Comparison of ENCODE assay signal across 22 cellular contexts in the genomic region with DNA sequence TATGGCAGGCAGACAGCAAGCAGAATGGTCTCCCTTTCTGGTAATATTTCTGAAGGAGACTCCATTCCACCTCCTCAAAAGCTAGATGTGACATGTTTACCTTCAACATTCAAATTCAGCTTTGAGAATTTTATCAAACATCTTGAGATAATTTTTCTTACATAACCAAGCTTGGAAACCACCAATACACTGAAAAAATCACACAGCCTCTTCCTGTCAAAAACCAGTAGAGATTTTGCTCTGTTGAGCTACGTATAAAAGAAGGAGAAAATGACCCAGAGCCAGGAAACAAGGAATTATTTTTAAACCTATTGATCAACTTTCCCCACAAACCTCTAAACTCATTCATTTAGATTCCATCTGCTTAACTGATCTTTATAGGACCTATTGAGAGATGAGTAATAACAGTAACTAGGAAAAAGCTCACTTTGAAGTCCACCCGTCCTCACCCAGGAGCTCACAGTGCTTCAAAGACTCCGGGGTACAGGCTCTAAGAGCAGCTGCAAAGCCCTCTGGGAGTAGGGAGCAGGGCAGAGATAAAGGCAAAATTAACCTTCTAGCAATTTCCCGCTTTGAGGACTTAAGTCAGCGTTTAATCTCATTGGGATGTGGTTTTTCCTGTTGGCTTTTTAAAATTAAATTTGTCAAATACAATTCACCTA.
A peak's percentile ranks its signal among the peaks of the same experiment; 100 is the strongest.
DNase-seq lines count a peak whose midpoint lies in the region; ATAC-seq, FAIRE-seq and TF ChIP-seq lines count a peak whose summit lies in the region.
"Had no signal": no experiment of that assay in that cellular context is flagged by ENCODE, and none has a peak within 500 bp of the region (broad histone marks: within the 10 kb centered on the region; RNA-seq: fewer than 3 reads in every experiment).

No MANE protein-coding gene starts in this region.

- H3K9ac ChIP-seq in BLaER1: no peak overlapping the region

- peaks cover 23% of the 10 kb centered on the region for H3K4me1 ChIP-seq in BLaER1
- H3K4me1 ChIP-seq in CD8-positive, alpha-beta T cell (ENCODE audit: insufficient read depth, low read length): peaks cover 11% of the 10 kb centered on the region
- H3K4me1 ChIP-seq: A549 had no signal

- POLR2A ChIA-PET in CD8-positive, alpha-beta T cell (lab: Charles Lee): no interaction called here
- POLR2A ChIA-PET in MCF 10A (lab: Yijun Ruan, JAX): interaction anchor here (0.6 kb wide), 1 partner anchor 49 kb away, joined by 3 read pairs; no protein-coding TSS in a partner anchor

- H3K36me3 ChIP-seq in BLaER1: no peaks in the 10 kb centered on the region
- H3K36me3 ChIP-seq in CD8-positive, alpha-beta T cell (ENCODE audit: insufficient read depth, low read length): no peaks in the 10 kb centered on the region

- intact Hi-C loops in CD8-positive, alpha-beta T cell (cut with DNase I, micrococcal nuclease): no loop called here
- intact Hi-C loops in MCF 10A (cut with micrococcal nuclease): no loop called here

- H3K27ac ChIP-seq in BLaER1: no peak overlapping the region
- H3K27ac ChIP-seq in CD8-positive, alpha-beta T cell (ENCODE audit: low read depth, low read length): no peak overlapping the region
- H3K27ac ChIP-seq: A549, RWPE1 had no signal

- peak overlapping the region; percentile 6 for H3K4me3 Mint-ChIP-seq in CD8-positive, alpha-beta T cell
- H3K4me3 Mint-ChIP-seq in activated naive CD8-positive, alpha-beta T cell: peak overlapping the region; percentile 0
- H3K4me3 Mint-ChIP-seq in glutamatergic neuron (ENCODE audit: unreplicated experiment) (no peak overlapping the region), MCF 10A (ENCODE audit: unreplicated experiment) (no peak overlapping the region)
- H3K4me3 Mint-ChIP-seq: CD14-positive monocyte had no signal

- H3K4me1 Mint-ChIP-seq in CD8-positive, alpha-beta T cell (ENCODE audit: low read depth): peaks cover 14% of the 10 kb centered on the region
- peaks cover 9% of the 10 kb centered on the region for H3K4me1 Mint-ChIP-seq in activated naive CD8-positive, alpha-beta T cell (ENCODE audit: low read depth)
- H3K4me1 Mint-ChIP-seq in glutamatergic neuron (ENCODE audit: low read depth, unreplicated experiment) (peaks cover 23% of the 10 kb centered on the region), MCF 10A (ENCODE audit: insufficient read depth, unreplicated experiment) (peaks cover 11% of the 10 kb centered on the region)

- no peaks in the 10 kb centered on the region for H3K9me3 ChIP-seq in BLaER1
- H3K9me3 ChIP-seq in CD8-positive, alpha-beta T cell (ENCODE audit: low read length): no peaks in the 10 kb centered on the region
- H3K9me3 ChIP-seq: A549 had no signal

- no peaks in the 10 kb centered on the region for H3K36me3 Mint-ChIP-seq in CD8-positive, alpha-beta T cell
- H3K36me3 Mint-ChIP-seq in activated naive CD8-positive, alpha-beta T cell: no peaks in the 10 kb centered on the region
- H3K36me3 Mint-ChIP-seq in glutamatergic neuron (ENCODE audit: unreplicated experiment): peaks cover 24% of the 10 kb centered on the region
- H3K36me3 Mint-ChIP-seq in MCF 10A (ENCODE audit: insufficient read depth, unreplicated experiment): no peaks in the 10 kb centered on the region
- H3K36me3 Mint-ChIP-seq: CD14-positive monocyte had no signal

- CTCF ChIA-PET in CD8-positive, alpha-beta T cell (lab: Charles Lee): interaction anchor here (0.8 kb wide), 1 partner anchor 55 kb away, joined by 4 read pairs; no protein-coding TSS in a partner anchor
- CTCF ChIA-PET in MCF 10A (lab: Yijun Ruan, JAX): interaction anchor here (0.6 kb wide), 1 partner anchor 551 kb away, joined by 3 read pairs; no protein-coding TSS in a partner anchor

- FAIRE-seq in H54 (lab: Jason Lieb, UNC): no peak
- FAIRE-seq: A549, GM18507, HTR-8/SVneo had no signal

- no peaks in the 10 kb centered on the region for H3K27me3 ChIP-seq in BLaER1
- H3K27me3 ChIP-seq in CD8-positive, alpha-beta T cell (ENCODE audit: insufficient read depth, low read length): no peaks in the 10 kb centered on the region

- ATAC-seq in CD8-positive, alpha-beta T cell: no peak
- ATAC-seq: A549, Panc1 had no signal

- no TSS peak for BruUV-seq in MCF 10A (replicated peaks; lab: Mats Ljungman, UMichigan)

- peak overlapping the region; percentile 39 for H3K4me2 ChIP-seq in BLaER1
- H3K4me2 ChIP-seq: A549 had no signal

- no peaks in the 10 kb centered on the region for H4K20me1 ChIP-seq in BLaER1

- peak overlapping the region; percentile 6 for H3K27ac Mint-ChIP-seq in CD8-positive, alpha-beta T cell
- no peak overlapping the region for H3K27ac Mint-ChIP-seq in activated naive CD8-positive, alpha-beta T cell
- H3K27ac Mint-ChIP-seq in glutamatergic neuron (ENCODE audit: unreplicated experiment): peak overlapping the region; percentile 93
- H3K27ac Mint-ChIP-seq in MCF 10A (ENCODE audit: low read depth, unreplicated experiment): no peak overlapping the region
- H3K27ac Mint-ChIP-seq: CD14-positive monocyte had no signal

- no peaks in the 10 kb centered on the region for H3K27me3 Mint-ChIP-seq in CD8-positive, alpha-beta T cell (ENCODE audit: low read depth)
- H3K27me3 Mint-ChIP-seq in activated naive CD8-positive, alpha-beta T cell: no peaks in the 10 kb centered on the region
- H3K27me3 Mint-ChIP-seq in glutamatergic neuron (ENCODE audit: unreplicated experiment): peaks cover 5% of the 10 kb centered on the region
- no peaks in the 10 kb centered on the region for H3K27me3 Mint-ChIP-seq in MCF 10A (ENCODE audit: insufficient read depth, unreplicated experiment)

- TF ChIP-seq CTCF in CD8-positive, alpha-beta T cell (IDR thresholded peaks at IDR 0.05): no peak
- no peak for TF ChIP-seq CTCF in glutamatergic neuron (IDR thresholded peaks at IDR 0.05; ENCODE audit: partially characterized antibody, unreplicated experiment)
- TF ChIP-seq CTCF in MCF 10A (IDR thresholded peaks at IDR 0.05; ENCODE audit: unreplicated experiment): no peak

- no peaks in the 10 kb centered on the region for H3K9me3 Mint-ChIP-seq in CD8-positive, alpha-beta T cell
- H3K9me3 Mint-ChIP-seq in activated naive CD8-positive, alpha-beta T cell (ENCODE audit: low read depth): no peaks in the 10 kb centered on the region
- H3K9me3 Mint-ChIP-seq in glutamatergic neuron (ENCODE audit: unreplicated experiment) (peaks cover 4% of the 10 kb centered on the region), MCF 10A (ENCODE audit: unreplicated experiment) (no peaks in the 10 kb centered on the region)

- no peak for DNase-seq in CD8-positive, alpha-beta T cell
- DNase-seq in glutamatergic neuron: no peak
- DNase-seq in H54 (ENCODE audit: insufficient read length, low spot score): no peak
- DNase-seq in NCI-H748 (lab: John Stamatoyannopoulos, UW; ENCODE audit: unreplicated experiment): no peak
- DNase-seq in HuH-7 (ENCODE audit: low spot score): no peak
- DNase-seq in MCF 10A (ENCODE audit: unreplicated experiment): no peak
- DNase-seq: AML-193, DMS153, H7, KG1, MM.1S, NCI-H2029, NCI-H526, SHP77 had no signal

- H3K4me3 ChIP-seq in BLaER1: no peak overlapping the region
- H3K4me3 ChIP-seq in CD8-positive, alpha-beta T cell (ENCODE audit: low read depth, low read length): no peak overlapping the region
- H3K4me3 ChIP-seq: A549 had no signal

- TF ChIP-seq POLR2A in H54 (IDR thresholded peaks at IDR 0.05; ENCODE audit: low read depth, low read length): no peak

Comparison
In these comparisons a context has a peak if more than half of its experiments do, and no peak if none do; other contexts are left out.
1. H3K27ac Mint-ChIP-seq: peak in CD8-positive, alpha-beta T cell (single experiment) and glutamatergic neuron (single experiment); none in activated naive CD8-positive, alpha-beta T cell (single experiment) and MCF 10A (single experiment).
2. H3K4me3 Mint-ChIP-seq: peak in CD8-positive, alpha-beta T cell (single experiment) and activated naive CD8-positive, alpha-beta T cell (single experiment); none in glutamatergic neuron (single experiment) and MCF 10A (single experiment).